ENCODE assay signal across 16 cellular contexts in genomic region chr15:25527118-25527517, GRCh38.
A peak's percentile ranks its signal among the peaks of the same experiment; 100 is the strongest.
DNase-seq lines count a peak whose midpoint lies in the region; ATAC-seq lines count a peak whose summit lies in the region.
"Had no signal": no experiment of that assay in that cellular context is flagged by ENCODE, and none has a peak within 500 bp of the region (broad histone marks: within the 10 kb centered on the region; RNA-seq: fewer than 3 reads in every experiment).

No MANE protein-coding gene starts in this region.

- H3K36me3 ChIP-seq in GM23248 (ENCODE audit: low read depth), result no peaks in the 10 kb centered on the region
- no peaks in the 10 kb centered on the region for H3K36me3 ChIP-seq in trophoblast cell (ENCODE audit: control insufficient read depth in 1 of 2, insufficient read depth in 2 of 2, low read length in 2 of 2)
- H3K36me3 ChIP-seq: BE2C, HAP-1, Peyer's patch had no signal

- H3K4me2 ChIP-seq in GM23248 (ENCODE audit: unreplicated experiment) (no peak overlapping the region), trophoblast cell (ENCODE audit: low read length) (no peak overlapping the region)

- H2AK5ac ChIP-seq in trophoblast cell (ENCODE audit: low read length), result no peak overlapping the region

- H3K18ac ChIP-seq in trophoblast cell (ENCODE audit: low read length), result no peak overlapping the region

- no peak overlapping the region for H2BK12ac ChIP-seq in trophoblast cell (ENCODE audit: low read length)

- WGBS in GM23248 (ENCODE audit: low coverage in 1 of 2, low lambda C conversion rate in 2 of 2, missing lambda C conversion rate in 2 of 2), 2 experiments, result 2 to 3% methylated on average over 3 of the region's 3 CpGs
- WGBS in trophoblast cell (ENCODE audit: extremely low coverage, insufficient coverage, insufficient read length), result no CpG with 5 or more reads among the region's 3 CpGs

- DNase-seq in GM23248 (peak; percentile 61), NCI-H226 (peak; percentile 7), epithelial cell of prostate (ENCODE audit: low read depth, low spot score) (peak; percentile 12), trophoblast cell (peak; percentile 86 to 92), NCI-H69 (lab: John Stamatoyannopoulos, UW) (no peak), OCI-M1 (lab: John Stamatoyannopoulos, UW) (no peak), NOMO-1 treated with dmso at 0.1 percent for 144 hours (lab: John Stamatoyannopoulos, UW; ENCODE audit: unreplicated experiment) (no peak)
- DNase-seq: BE2C; CD4-positive, alpha-beta T cell; NCI-H1436; NCI-H2029; NCI-H2171 treated with DMSO at 0.1 percent for 48 hours; NCI-H510A treated with DMSO at 0.1 percent for 48 hours; Peyer's patch had no signal

- H3K4me3 ChIP-seq in GM23248 (no peak overlapping the region), trophoblast cell (ENCODE audit: low read depth, low read length) (no peak overlapping the region)
- H3K4me3 ChIP-seq: HAP-1, Peyer's patch had no signal

- no peak overlapping the region for H3K23ac ChIP-seq in trophoblast cell (ENCODE audit: low read length)

- 0 out of 2 replicates have a peak, but pooled peaks cover 4% of the 10 kb centered on the region for H3K4me1 ChIP-seq in GM23248 (ENCODE audit: insufficient read depth)
- no peaks in the 10 kb centered on the region for H3K4me1 ChIP-seq in trophoblast cell (ENCODE audit: control insufficient read depth in 1 of 2, insufficient read depth in 2 of 2, low read length in 2 of 2)
- H3K4me1 ChIP-seq: BE2C, Peyer's patch had no signal

- in situ Hi-C loops in GM23248 (cut with MboI), result no loop called here

- H4K8ac ChIP-seq in trophoblast cell (ENCODE audit: low read depth, low read length), result no peak overlapping the region

- peaks cover 5% of the 10 kb centered on the region; the same call in 1 of the 2 replicates for H3F3A ChIP-seq in GM23248 (ENCODE audit: insufficient read depth)

- H2BK5ac ChIP-seq in trophoblast cell (ENCODE audit: low read depth, low read length, poor library complexity), result no peak overlapping the region

- no peaks in the 10 kb centered on the region for H3K27me3 ChIP-seq in GM23248 (replicated peaks; ENCODE audit: insufficient read depth)
- no peaks in the 10 kb centered on the region for H3K27me3 ChIP-seq in trophoblast cell (ENCODE audit: insufficient read depth, low read length)
- H3K27me3 ChIP-seq: BE2C, Peyer's patch had no signal

- H3K14ac ChIP-seq in trophoblast cell (ENCODE audit: low read length), result no peak overlapping the region

- ATAC-seq in HG03378 (IDR thresholded peaks at IDR 0.05; ENCODE audit: unreplicated experiment), result no peak

- peak overlapping the region; percentile 39 for H3K27ac ChIP-seq in GM23248
- H3K27ac ChIP-seq in epithelial cell of prostate, result no peak overlapping the region
- no peak overlapping the region for H3K27ac ChIP-seq in trophoblast cell (ENCODE audit: low read depth, low read length)
- H3K27ac ChIP-seq: Peyer's patch had no signal

- H3K9me2 ChIP-seq in GM23248 (ENCODE audit: insufficient read depth), result no peaks in the 10 kb centered on the region

- no peak overlapping the region for H4K12ac ChIP-seq in trophoblast cell (ENCODE audit: low read depth, low read length)

- H4K91ac ChIP-seq in trophoblast cell (ENCODE audit: low read depth, low read length), result no peak overlapping the region

- no peaks in the 10 kb centered on the region for H3K9me3 ChIP-seq in GM23248 (ENCODE audit: low read depth)
- peaks cover 6% of the 10 kb centered on the region for H3K9me3 ChIP-seq in trophoblast cell (ENCODE audit: insufficient read depth, low read depth, low read length)
- H3K9me3 ChIP-seq: BE2C, HAP-1 had no signal

- no peaks in the 10 kb centered on the region for H3K79me1 ChIP-seq in trophoblast cell (ENCODE audit: low read length)

- H2AFZ ChIP-seq in GM23248 (no peak overlapping the region), trophoblast cell (ENCODE audit: insufficient read depth, low read length, poor library complexity) (no peak overlapping the region)

- H3K9ac ChIP-seq in GM23248 (no peak overlapping the region), trophoblast cell (ENCODE audit: low read length) (no peak overlapping the region)

- H4K20me1 ChIP-seq in GM23248 (ENCODE audit: insufficient read depth), result no peaks in the 10 kb centered on the region

- H2BK120ac ChIP-seq in trophoblast cell (ENCODE audit: insufficient read depth, low read length, poor library complexity), result no peak overlapping the region

- H3K4ac ChIP-seq in trophoblast cell (ENCODE audit: low read depth, low read length), result no peak overlapping the region

- H3K79me2 ChIP-seq in GM23248 (ENCODE audit: insufficient read depth), result no peaks in the 10 kb centered on the region
- no peaks in the 10 kb centered on the region for H3K79me2 ChIP-seq in trophoblast cell (ENCODE audit: control insufficient read depth, insufficient read depth, low read length, poor library complexity)

Comparison
In these comparisons a context has a peak if more than half of its experiments do, and no peak if none do; other contexts are left out.
1. DNase-seq: peak in GM23248 (single experiment), NCI-H226 (single experiment), epithelial cell of prostate (single experiment) and trophoblast cell (2 of 2); none in NCI-H69 (single experiment), OCI-M1 (single experiment) and NOMO-1 treated with dmso at 0.1 percent for 144 hours (single experiment).